9 cellular contexts compared by ENCODE assay signal in genomic region chr2:130183500-130184373, GRCh38. TPM values are rescaled to one million over a fixed set of nuclear protein-coding genes. Genes with fewer than 3 reads are reported as not detected.
DNase-seq lines count a peak whose midpoint lies in the region; ATAC-seq, FAIRE-seq and TF ChIP-seq lines count a peak whose summit lies in the region.
"Had no signal": no experiment of that assay in that cellular context is flagged by ENCODE, and none has a peak within 500 bp of the region (broad histone marks: within the 10 kb centered on the region; RNA-seq: fewer than 3 reads in every experiment).

No MANE protein-coding gene starts in this region.

- POLR2A ChIA-PET in BJ (lab: Charles Lee), result no interaction called here

- ATAC-seq in naive B cell (ENCODE audit: low read depth in 2 of 2), result no peak
- no peak for ATAC-seq in left lobe of liver

- peaks cover 15 to 39% (median 36%) of the 10 kb centered on the region in 3 donors for H3K4me1 Mint-ChIP-seq in naive B cell

- H3K27ac Mint-ChIP-seq in naive B cell, result peak overlapping the region in 4 of 6 donors; percentile 29 to 71 (median 46)

- no peaks in the 10 kb centered on the region for H3K9me3 Mint-ChIP-seq in naive B cell

- peak overlapping the region; percentile 57 to 89 (median 74) for H3K4me3 Mint-ChIP-seq in naive B cell

- no peak for DNase-seq in BJ (ENCODE audit: low read depth)
- peak; percentile 54 for DNase-seq in MG63
- DNase-seq in cerebellum (ENCODE audit: low spot score), result peak; percentile 57
- DNase-seq in naive B cell, result no peak
- no peak for DNase-seq in HuH-7 (ENCODE audit: low spot score)
- no peak for DNase-seq in left lobe of liver (ENCODE audit: low spot score)
- DNase-seq in GM12891 (ENCODE audit: insufficient read length, low spot score), result no peak
- no peak for DNase-seq in effector CD8-positive, alpha-beta T cell (lab: John Stamatoyannopoulos, UW)

- H3K36me3 ChIP-seq in BJ (ENCODE audit: control insufficient read depth, insufficient read depth, low read length), result peaks cover 8% of the 10 kb centered on the region
- peaks cover 26% of the 10 kb centered on the region for H3K36me3 ChIP-seq in MG63

- H3K27me3 Mint-ChIP-seq in naive B cell, result no peaks in the 10 kb centered on the region

- no peaks in the 10 kb centered on the region for H3K36me3 Mint-ChIP-seq in naive B cell

- peak overlapping the region; percentile 97 for H3K4me3 ChIP-seq in BJ (ENCODE audit: low read depth, low read length)
- peak overlapping the region; percentile 70 for H3K4me3 ChIP-seq in MG63

- no peaks in the 10 kb centered on the region for H3K9me3 ChIP-seq in MG63

- H3K27me3 ChIP-seq in BJ (ENCODE audit: control insufficient read depth, insufficient read depth, low read length) (no peaks in the 10 kb centered on the region), MG63 (no peaks in the 10 kb centered on the region)

- no peak for TF ChIP-seq POLR2A in GM12891 (IDR thresholded peaks at IDR 0.05; ENCODE audit: low read depth, low read length)

- CTCF ChIA-PET in BJ (lab: Yijun Ruan, JAX), result interaction anchor here (1.3 to 4.0 kb wide), 2 partner anchors 148 to 152 kb away, joined by 6 to 16 read pairs; no protein-coding TSS in a partner anchor

- no peak for FAIRE-seq in GM12891 (lab: Jason Lieb, UNC)

- TF ChIP-seq CTCF in BJ (IDR thresholded peaks at IDR 0.05; ENCODE audit: insufficient read depth, low read depth, low read length), result no peak

TF ChIP-seq in GM12891, 5 proteins besides CTCF, POLR2A, EP300 and RAD21:
- TF ChIP-seq TAF1 (IDR thresholded peaks at IDR 0.05; ENCODE audit: low read depth, low read length), result no peak
- TF ChIP-seq POLR2AphosphoS5 (IDR thresholded peaks at IDR 0.05; ENCODE audit: low read depth, low read length), result no peak
- no peak for TF ChIP-seq POU2F2 (IDR thresholded peaks at IDR 0.05; ENCODE audit: low read depth, low read length)
- no peak for TF ChIP-seq PAX5 (IDR thresholded peaks at IDR 0.05; ENCODE audit: insufficient read depth, low read length, severe bottlenecking)
- no peak for TF ChIP-seq SPI1 (IDR thresholded peaks at IDR 0.05; ENCODE audit: low read depth, low read length)

RNA-seq across cellular contexts. Expression of gene MZT2B, which starts 1.7 kb away (rescaled TPM):
- polyA plus RNA-seq in BJ (2011; rRNA removed), result 128 and 199 TPM in 2 replicates
- 11.3 and 11.8 TPM in 2 replicates for polyA minus RNA-seq in BJ (2011; rRNA and poly(A)+ RNA removed)
- total RNA-seq in MG63 (2014; rRNA removed; shearing (Covaris generic); ENCODE audit: low replicate concordance), result 203 and 576 TPM in 2 replicates
- 39.3 TPM for total RNA-seq in cerebellum
- 100 to 1,000 TPM; 118 to 165 (median 141) TPM for polyA plus RNA-seq in naive B cell (ENCODE audit: low read depth in 6 of 6)
- total RNA-seq in left lobe of liver, result 138 TPM
- polyA plus RNA-seq in GM12891 (2012; ENCODE audit: low read depth, missing spikeins), result 247 TPM

RNA-seq across cellular contexts. Expression of gene SMPD4, which starts 2.3 kb away (rescaled TPM):
- polyA plus RNA-seq in BJ (2011; rRNA removed) (25.0 and 60.1 TPM in 2 replicates), naive B cell (ENCODE audit: low read depth in 6 of 6) (10 to 100 TPM; 20.2 to 41.4 (median 27.7) TPM)
- polyA minus RNA-seq in BJ (2011; rRNA and poly(A)+ RNA removed), result 26.2 TPM in 2 replicates
- 27.8 and 38.7 TPM in 2 replicates for total RNA-seq in MG63 (2014; rRNA removed; shearing (Covaris generic); ENCODE audit: low replicate concordance)
- total RNA-seq in cerebellum (22.6 TPM), left lobe of liver (27.8 TPM)
- 39.8 TPM for polyA plus RNA-seq in GM12891 (2012; ENCODE audit: low read depth, missing spikeins)

RNA-seq across cellular contexts. Expression of gene TUBA3E, which starts 14.5 kb away (rescaled TPM):
- polyA plus RNA-seq in BJ (2011; rRNA removed) (not detected in 2 replicates), naive B cell (ENCODE audit: low read depth in 6 of 6) (not detected)
- not detected in 2 replicates for polyA minus RNA-seq in BJ (2011; rRNA and poly(A)+ RNA removed)
- not detected in 2 replicates for total RNA-seq in MG63 (2014; rRNA removed; shearing (Covaris generic); ENCODE audit: low replicate concordance)
- total RNA-seq in cerebellum (not detected), left lobe of liver (not detected)
- polyA plus RNA-seq in GM12891 (2012; ENCODE audit: low read depth, missing spikeins), result not detected
- total RNA-seq: subcutaneous adipose tissue had no signal

RNA-seq across cellular contexts. Expression of gene CCDC74B, which starts 38.8 kb away (rescaled TPM):
- polyA plus RNA-seq in BJ (2011; rRNA removed), result 2.7 and 5.3 TPM in 2 replicates
- polyA minus RNA-seq in BJ (2011; rRNA and poly(A)+ RNA removed), result 0.62 and 1.6 TPM in 2 replicates
- 0.54 and 3.9 TPM in 2 replicates for total RNA-seq in MG63 (2014; rRNA removed; shearing (Covaris generic); ENCODE audit: low replicate concordance)
- total RNA-seq in cerebellum, result 6.0 TPM
- not detected for polyA plus RNA-seq in naive B cell (ENCODE audit: low read depth in 6 of 6)
- not detected for total RNA-seq in left lobe of liver
- 1.7 TPM for polyA plus RNA-seq in GM12891 (2012; ENCODE audit: low read depth, missing spikeins)

RNA-seq across cellular contexts. Expression of gene POTEF, which starts 54.7 kb away (rescaled TPM):
- polyA plus RNA-seq in BJ (2011; rRNA removed), result not detected in 2 replicates
- not detected in 2 replicates for polyA minus RNA-seq in BJ (2011; rRNA and poly(A)+ RNA removed)
- total RNA-seq in MG63 (2014; rRNA removed; shearing (Covaris generic); ENCODE audit: low replicate concordance), result 0.20 and 0.49 TPM in 2 replicates
- 0.27 TPM for total RNA-seq in cerebellum
- polyA plus RNA-seq in naive B cell (ENCODE audit: low read depth in 6 of 6), result not detected
- not detected for total RNA-seq in left lobe of liver
- not detected for polyA plus RNA-seq in GM12891 (2012; ENCODE audit: low read depth, missing spikeins)
- total RNA-seq: subcutaneous adipose tissue had no signal

Comparison
In these comparisons a context has a peak if more than half of its experiments do, and no peak if none do; other contexts are left out.
1. DNase-seq: peak in MG63 (single experiment) and cerebellum (single experiment); none in BJ (single experiment), naive B cell (single experiment), HuH-7 (single experiment), left lobe of liver (single experiment), GM12891 (single experiment) and effector CD8-positive, alpha-beta T cell (single experiment).